In the genomic region with DNA sequence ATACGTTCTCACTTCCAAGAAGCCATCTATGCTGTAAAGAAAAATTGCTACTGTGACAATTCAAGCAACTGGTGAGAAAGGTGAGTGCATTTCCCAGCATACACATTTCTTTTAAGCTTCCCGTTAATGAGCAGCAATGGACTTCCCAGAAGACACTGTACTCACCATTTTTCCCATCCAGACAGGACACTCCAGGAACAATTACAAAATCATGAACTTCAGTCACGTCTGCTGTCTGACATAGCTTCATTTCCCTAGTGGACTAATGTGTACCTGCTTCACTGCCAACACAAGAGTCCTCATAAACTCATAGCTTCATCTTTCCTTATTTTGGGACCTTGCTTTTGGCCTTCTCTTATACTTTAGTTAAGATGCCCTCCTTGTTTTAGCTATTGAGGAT, we compare ENCODE assay signal across 31 cellular contexts.
"Had no signal": no experiment of that assay in that cellular context is flagged by ENCODE, and none has a peak within 500 bp of the region (broad histone marks: within the 10 kb centered on the region; RNA-seq: fewer than 3 reads in every experiment).

No MANE protein-coding gene starts in this region.

- H3K4me3 ChIP-seq: coronary artery, dorsolateral prefrontal cortex, heart left ventricle had no signal

- H3K9me3 ChIP-seq: heart left ventricle had no signal

- DNase-seq: activated CD4-positive, alpha-beta memory T cell treated with anti-CD3 and anti-CD28 coated beads, Interleukin-2, amount 10 ng/mL, durations not matched to agents 7 days and 5 days; activated CD4-positive, alpha-beta T cell treated with anti-CD3 and anti-CD28 coated beads for 36 hours; activated CD4-positive, alpha-beta T cell treated with anti-CD3 and anti-CD28 coated beads, Interleukin-2, amount 10 ng/mL, durations not matched to agents 24 days and 14 days; activated CD4-positive, alpha-beta T cell treated with anti-CD3 and anti-CD28 coated beads, Interleukin-2, amount 50 U/mL, for 4 hours; activated CD4-positive, CD25-positive, alpha-beta regulatory T cell; activated CD4-positive, CD25-positive, alpha-beta regulatory T cell treated with anti-CD3 and anti-CD28 coated beads, Interleukin-2, amount 50 U/mL, for 72 hours; activated CD8-positive, alpha-beta memory T cell treated with anti-CD3 and anti-CD28 coated beads, Interleukin-2, amount 50 U/mL, for 48 hours; activated effector memory CD4-positive, alpha-beta T cell treated with Interleukin-2 at 50 U/mL for 16 hours; activated gamma-delta T cell treated with Interleukin-2 at 50 U/mL for 16 hours; activated naive CD4-positive, alpha-beta T cell treated with anti-CD3 and anti-CD28 coated beads, Interleukin-2, amount 50 U/mL, for 16 hours; activated naive CD4-positive, alpha-beta T cell treated with Interleukin-2 at 50 U/mL for 16 hours; activated T-cell treated with anti-CD3 and anti-CD28 coated beads for 4 hours; activated T-cell treated with anti-CD3 and anti-CD28 coated beads, Interleukin-2, amount 50 U/mL, for 24 hours; activated T-cell treated with anti-CD3 and anti-CD28 coated beads, Interleukin-2, amount 50 U/mL, for 72 hours; amniotic stem cell; anterior cingulate cortex; dorsolateral prefrontal cortex; effector memory CD4-positive, alpha-beta T cell; endodermal cell; foreskin fibroblast; glutamatergic neuron; heart left ventricle; T-helper 2 cell had no signal

- FAIRE-seq: bronchial epithelial cell, frontal cortex had no signal

- H3K27me3 ChIP-seq: heart left ventricle had no signal

- H3K36me3 ChIP-seq: heart left ventricle had no signal

- ATAC-seq: activated CD4-positive, alpha-beta T cell treated with anti-CD3 and anti-CD28 coated beads for 36 hours; activated T-cell treated with anti-CD3 and anti-CD28 coated beads, Interleukin-2, amount 50 U/mL, for 72 hours; esophagus mucosa; heart left ventricle had no signal

- H3K27me3 Mint-ChIP-seq: activated CD4-positive, alpha-beta memory T cell treated with anti-CD3 and anti-CD28 coated beads, Interleukin-2, amount 10 ng/mL, durations not matched to agents 7 days and 5 days; activated CD4-positive, alpha-beta T cell treated with anti-CD3 and anti-CD28 coated beads for 36 hours; activated CD4-positive, alpha-beta T cell treated with anti-CD3 and anti-CD28 coated beads, Interleukin-2, amount 10 ng/mL, durations not matched to agents 24 days and 14 days; activated naive CD8-positive, alpha-beta T cell; brain; central memory CD8-positive, alpha-beta T cell; dendritic cell treated with granulocyte-macrophage colony-stimulating factor and Interleukin-4, amounts not matched to agents 40 ng/mL and 50 ng/mL, for 4 days had no signal

- H3K4me1 Mint-ChIP-seq: activated CD4-positive, alpha-beta memory T cell treated with anti-CD3 and anti-CD28 coated beads, Interleukin-2, amount 10 ng/mL, durations not matched to agents 7 days and 5 days; activated CD4-positive, alpha-beta T cell treated with anti-CD3 and anti-CD28 coated beads for 36 hours; activated CD4-positive, alpha-beta T cell treated with anti-CD3 and anti-CD28 coated beads, Interleukin-2, amount 10 ng/mL, durations not matched to agents 24 days and 14 days; central memory CD8-positive, alpha-beta T cell had no signal

- H3K4me3 Mint-ChIP-seq: activated CD4-positive, alpha-beta memory T cell treated with anti-CD3 and anti-CD28 coated beads, Interleukin-2, amount 10 ng/mL, durations not matched to agents 7 days and 5 days; activated CD4-positive, alpha-beta T cell treated with anti-CD3 and anti-CD28 coated beads for 36 hours; activated CD4-positive, alpha-beta T cell treated with anti-CD3 and anti-CD28 coated beads, Interleukin-2, amount 10 ng/mL, durations not matched to agents 24 days and 14 days; activated naive CD8-positive, alpha-beta T cell; activated T-cell treated with anti-CD3 and anti-CD28 coated beads, Interleukin-2, amount 50 U/mL, for 24 hours; activated T-cell treated with anti-CD3 and anti-CD28 coated beads, Interleukin-2, amount 50 U/mL, for 72 hours; brain; central memory CD8-positive, alpha-beta T cell; dendritic cell treated with granulocyte-macrophage colony-stimulating factor and Interleukin-4, amounts not matched to agents 40 ng/mL and 50 ng/mL, for 4 days; endodermal cell had no signal

- H3K36me3 Mint-ChIP-seq: activated naive CD8-positive, alpha-beta T cell; brain had no signal

- H3K27ac Mint-ChIP-seq: activated CD4-positive, alpha-beta memory T cell treated with anti-CD3 and anti-CD28 coated beads, Interleukin-2, amount 10 ng/mL, durations not matched to agents 7 days and 5 days; activated CD4-positive, alpha-beta T cell treated with anti-CD3 and anti-CD28 coated beads for 36 hours; activated CD4-positive, alpha-beta T cell treated with anti-CD3 and anti-CD28 coated beads, Interleukin-2, amount 10 ng/mL, durations not matched to agents 24 days and 14 days; activated naive CD8-positive, alpha-beta T cell; activated T-cell treated with anti-CD3 and anti-CD28 coated beads, Interleukin-2, amount 50 U/mL, for 24 hours; activated T-cell treated with anti-CD3 and anti-CD28 coated beads, Interleukin-2, amount 50 U/mL, for 72 hours; brain; dendritic cell treated with granulocyte-macrophage colony-stimulating factor and Interleukin-4, amounts not matched to agents 40 ng/mL and 50 ng/mL, for 4 days; endodermal cell had no signal

- H3K9me3 Mint-ChIP-seq: activated CD4-positive, alpha-beta memory T cell treated with anti-CD3 and anti-CD28 coated beads, Interleukin-2, amount 10 ng/mL, durations not matched to agents 7 days and 5 days; activated CD4-positive, alpha-beta T cell treated with anti-CD3 and anti-CD28 coated beads, Interleukin-2, amount 10 ng/mL, durations not matched to agents 24 days and 14 days; activated T-cell treated with anti-CD3 and anti-CD28 coated beads, Interleukin-2, amount 50 U/mL, for 24 hours; activated T-cell treated with anti-CD3 and anti-CD28 coated beads, Interleukin-2, amount 50 U/mL, for 72 hours; brain; central memory CD8-positive, alpha-beta T cell; dendritic cell treated with granulocyte-macrophage colony-stimulating factor and Interleukin-4, amounts not matched to agents 40 ng/mL and 50 ng/mL, for 4 days had no signal

- H3K27ac ChIP-seq: dorsolateral prefrontal cortex, heart left ventricle had no signal
